1 cellular context compared by ENCODE assay signal in genomic region chr16:53745126-53745525, GRCh38.
TF ChIP-seq lines count a peak whose summit lies in the region.

No MANE protein-coding gene starts in this region.

TF ChIP-seq in HCT116, 20 proteins besides CTCF, POLR2A, EP300 and RAD21 (continued from another document):
- TF ChIP-seq REST (IDR thresholded peaks at IDR 0.05; ENCODE audit: low read depth), result no peak
- no peak for TF ChIP-seq ZFX (IDR thresholded peaks at IDR 0.05)
- no peak for TF ChIP-seq EZH2 (IDR thresholded peaks at IDR 0.05)
- TF ChIP-seq EGR1 (IDR thresholded peaks at IDR 0.05; ENCODE audit: low read depth), result no peak
- TF ChIP-seq ELF1 (IDR thresholded peaks at IDR 0.05; ENCODE audit: borderline replicate concordance, low read depth), result no peak
